Comparison of ENCODE assay signal across 12 cellular contexts in the genomic region with DNA sequence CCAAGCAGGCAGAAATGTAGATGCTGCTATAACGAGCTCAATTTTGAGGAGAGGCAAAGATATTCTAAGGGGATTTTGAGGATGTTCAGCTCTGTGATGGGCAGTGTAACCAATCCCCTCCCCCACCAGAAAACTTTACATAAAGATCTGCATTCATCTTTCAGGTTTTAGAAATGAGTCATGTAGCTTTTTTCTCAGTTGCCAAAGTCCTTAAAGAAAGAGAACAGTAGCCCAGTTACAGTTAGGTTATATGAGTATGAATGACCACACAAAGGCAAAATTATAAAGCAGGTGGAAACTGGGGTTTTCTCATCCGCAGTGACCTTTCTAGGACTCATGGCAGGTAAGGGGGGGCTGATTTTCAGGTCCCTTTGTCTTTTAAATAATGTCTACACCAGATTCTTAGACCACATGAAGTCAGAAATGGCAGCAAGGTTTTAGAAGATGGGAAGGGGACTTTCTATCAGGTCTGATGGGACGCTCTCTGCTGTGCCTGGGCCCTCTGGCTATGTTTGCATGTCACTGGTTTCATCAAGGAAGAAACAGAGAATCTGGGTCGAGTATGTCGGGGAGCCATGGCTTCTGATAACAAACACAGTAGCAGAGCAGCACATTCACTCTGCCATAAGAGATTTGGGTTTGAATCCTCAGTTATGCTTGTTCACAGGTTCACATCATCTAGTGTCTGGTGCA.
DNase-seq lines count a peak whose midpoint lies in the region; ATAC-seq and TF ChIP-seq lines count a peak whose summit lies in the region.
"Had no signal": no experiment of that assay in that cellular context is flagged by ENCODE, and none has a peak within 500 bp of the region (broad histone marks: within the 10 kb centered on the region; RNA-seq: fewer than 3 reads in every experiment).

No MANE protein-coding gene starts in this region.

- no peaks in the 10 kb centered on the region for H3K36me3 ChIP-seq in A673 (ENCODE audit: insufficient read depth, low read length, poor library complexity, severe bottlenecking)
- H3K36me3 ChIP-seq: adrenal gland had no signal

- H3K27me3 Mint-ChIP-seq in activated naive CD8-positive, alpha-beta T cell treated with anti-CD3 and anti-CD28 coated beads, Interleukin-2, amount 50 U/mL, for 24 hours = no peaks in the 10 kb centered on the region

- ATAC-seq in GM21360 (IDR thresholded peaks at IDR 0.05; ENCODE audit: unreplicated experiment) (peak; percentile 60), HG03103 (IDR thresholded peaks at IDR 0.05; ENCODE audit: low read depth, unreplicated experiment) (peak; percentile 47)
- ATAC-seq in activated naive CD8-positive, alpha-beta T cell treated with anti-CD3 and anti-CD28 coated beads, Interleukin-2, amount 50 U/mL, for 24 hours = peak; percentile 29

- no peaks in the 10 kb centered on the region for H3K9me3 ChIP-seq in A673 (ENCODE audit: low read depth, low read length, poor library complexity, severe bottlenecking)
- H3K9me3 ChIP-seq: adrenal gland had no signal

- CTCF ChIA-PET in A673 (lab: Charles Lee) = interaction anchor here (0.6 kb wide), 2 partner anchors 116 to 1283 kb away, joined by 3 to 5 read pairs; no protein-coding TSS in a partner anchor

- no peak overlapping the region for H3K27ac ChIP-seq in A673 (ENCODE audit: low read depth, low read length, poor library complexity, severe bottlenecking)
- H3K27ac ChIP-seq: 22Rv1, adrenal gland had no signal

- intact Hi-C loops in A673 (cut with micrococcal nuclease; ENCODE audit: unreplicated experiment) = loop anchor here (5.0 to 10.0 kb wide), 2 partner anchors 486 to 1444 kb away; no protein-coding TSS in a partner anchor

- peak overlapping the region; percentile 10 for H3K4me3 Mint-ChIP-seq in activated naive CD8-positive, alpha-beta T cell treated with anti-CD3 and anti-CD28 coated beads, Interleukin-2, amount 50 U/mL, for 24 hours

- peak; percentile 12 for DNase-seq in NK-92 treated with Interleukin-12 subunit alpha and Interleukin-12 subunit beta, amount 100 ng/mL, for 24 hours (lab: John Stamatoyannopoulos, UW)
- DNase-seq in NK-92 (lab: John Stamatoyannopoulos, UW; ENCODE audit: unreplicated experiment) = no peak
- no peak for DNase-seq in activated naive CD8-positive, alpha-beta T cell treated with anti-CD3 and anti-CD28 coated beads, Interleukin-2, amount 50 U/mL, for 24 hours
- DNase-seq in KBM-7 = no peak
- no peak for DNase-seq in A673 (ENCODE audit: low spot score)
- DNase-seq in NCI-H1930 (lab: John Stamatoyannopoulos, UW) = no peak
- DNase-seq: adrenal gland, GF-D8, posterior cingulate gyrus had no signal

- H3K9me3 Mint-ChIP-seq in activated naive CD8-positive, alpha-beta T cell treated with anti-CD3 and anti-CD28 coated beads, Interleukin-2, amount 50 U/mL, for 24 hours = no peaks in the 10 kb centered on the region

- H3K36me3 Mint-ChIP-seq in activated naive CD8-positive, alpha-beta T cell treated with anti-CD3 and anti-CD28 coated beads, Interleukin-2, amount 50 U/mL, for 24 hours (ENCODE audit: low read depth) = no peaks in the 10 kb centered on the region

- H3K4me1 ChIP-seq in A673 (ENCODE audit: insufficient read depth, low read length, poor library complexity, severe bottlenecking) = no peaks in the 10 kb centered on the region
- H3K4me1 ChIP-seq: adrenal gland had no signal

- no peak for TF ChIP-seq CTCF in A673 (conservative IDR thresholded peaks at IDR 0.05; ENCODE audit: low read depth, low read length)

- POLR2A ChIA-PET in A673 (lab: Charles Lee; ENCODE audit: low non-redundant PET) = no interaction called here

- in situ Hi-C loops in KBM-7 (cut with MboI; ENCODE audit: low pct_unique_long_range_greater_than_20kb, low sequenced_read_pairs) = no loop called here

- no peak overlapping the region for H3K4me3 ChIP-seq in A673 (ENCODE audit: low read depth, low read length, poor library complexity, severe bottlenecking)
- H3K4me3 ChIP-seq: adrenal gland had no signal

- peaks cover 51% of the 10 kb centered on the region for H3K4me1 Mint-ChIP-seq in activated naive CD8-positive, alpha-beta T cell treated with anti-CD3 and anti-CD28 coated beads, Interleukin-2, amount 50 U/mL, for 24 hours

- BruUV-seq in A673 (replicated peaks; lab: Mats Ljungman, UMichigan) = no TSS peak

- peak overlapping the region; percentile 73 for H3K27ac Mint-ChIP-seq in activated naive CD8-positive, alpha-beta T cell treated with anti-CD3 and anti-CD28 coated beads, Interleukin-2, amount 50 U/mL, for 24 hours

- no peaks in the 10 kb centered on the region for H3K27me3 ChIP-seq in A673 (replicated peaks; ENCODE audit: insufficient read depth, low read depth, low read length, poor library complexity)
- H3K27me3 ChIP-seq: adrenal gland had no signal
